ENCODE assay signal across 8 cellular contexts in genomic region chrX:139932901-139933796, GRCh38. TPM values are rescaled to one million over a fixed set of nuclear protein-coding genes. Genes with fewer than 3 reads are reported as not detected.
DNase-seq lines count a peak whose midpoint lies in the region; ATAC-seq and TF ChIP-seq lines count a peak whose summit lies in the region.

TSS of gene ATP11C (minus strand) at chrX:139933053. CDS start at chrX:139932042, 1,011 bp downstream.

- TF ChIP-seq CTCF in CD4-positive, alpha-beta T cell (IDR thresholded peaks at IDR 0.05), result no peak
- no peak; the same call in 1 of the 2 replicates for TF ChIP-seq CTCF in OCI-LY1 (IDR thresholded peaks at IDR 0.05; ENCODE audit: low read length)

- POLR2A ChIA-PET in CD4-positive, alpha-beta T cell (lab: Charles Lee), result interaction anchor here (0.6 to 1.2 kb wide), 2 partner anchors 18 to 35 kb away, joined by 3 read pairs; no protein-coding TSS in a partner anchor

- H3K27ac Mint-ChIP-seq in CD4-positive, alpha-beta T cell, result peak within 1 kb of the TSS; percentile 97

- H3K4me1 ChIP-seq in OCI-LY1 (ENCODE audit: insufficient read depth, low read length, severe bottlenecking), result peaks cover 27% of the 10 kb centered on the region

- peak within 1 kb of the TSS; percentile 90 for H3K9ac ChIP-seq in OCI-LY1 (ENCODE audit: low read length)

- H2AFZ ChIP-seq in OCI-LY1 (ENCODE audit: low read length), result peak within 1 kb of the TSS; percentile 85

- H3K9me2 ChIP-seq in OCI-LY1 (ENCODE audit: low read depth, low read length), result no peaks in the 10 kb centered on the region

- no peaks in the 10 kb centered on the region for H3F3A ChIP-seq in OCI-LY1 (ENCODE audit: insufficient read depth, low read length)

- H3K4me3 Mint-ChIP-seq in CD4-positive, alpha-beta T cell, result peak within 1 kb of the TSS; percentile 95

- H3K4me2 ChIP-seq in OCI-LY1 (ENCODE audit: low read length), result peak within 1 kb of the TSS; percentile 83

- CTCF ChIA-PET in CD4-positive, alpha-beta T cell (lab: Charles Lee), result no interaction called here

- H3K36me3 Mint-ChIP-seq in CD4-positive, alpha-beta T cell (ENCODE audit: low read depth), result peaks cover 10% of the 10 kb centered on the region

- peaks cover 30% of the 10 kb centered on the region for H3K79me2 ChIP-seq in OCI-LY1 (ENCODE audit: insufficient read depth, low read length)

- DNase-seq in CD4-positive, alpha-beta T cell, result peak; percentile 69 to 82 (median 75)
- DNase-seq in activated T-cell treated with anti-CD3 and anti-CD28 coated beads, Interleukin-2, amount 50 U/mL, for 1 hour, result peak; percentile 83
- peak; percentile 83 for DNase-seq in myocyte (ENCODE audit: low read depth)
- DNase-seq in stimulated activated CD8-positive, alpha-beta memory T cell treated with anti-CD3 and anti-CD28 coated beads, Interleukin-7, amount 100 ng/mL, for 4 hours (ENCODE audit: low read depth in 2 of 2), result peak; percentile 70 to 76

- ATAC-seq in CD4-positive, alpha-beta T cell (ENCODE audit: poor library complexity), result peak; percentile 82
- ATAC-seq in GM19328 (IDR thresholded peaks at IDR 0.05; ENCODE audit: unreplicated experiment) (peak; percentile 59), HG03469 (IDR thresholded peaks at IDR 0.05; ENCODE audit: unreplicated experiment) (peak; percentile 68), esophagus mucosa (peak; percentile 95)

- no peaks in the 10 kb centered on the region for H3K27me3 Mint-ChIP-seq in CD4-positive, alpha-beta T cell

- H4K20me1 ChIP-seq in OCI-LY1 (ENCODE audit: insufficient read depth, low read length), result no peaks in the 10 kb centered on the region

- peak within 1 kb of the TSS; percentile 95 for H3K4me3 ChIP-seq in OCI-LY1 (ENCODE audit: low read depth, low read length, poor library complexity, severe bottlenecking)

- H3K9me3 Mint-ChIP-seq in CD4-positive, alpha-beta T cell, result no peaks in the 10 kb centered on the region

- peaks cover 32% of the 10 kb centered on the region for H3K4me1 Mint-ChIP-seq in CD4-positive, alpha-beta T cell (ENCODE audit: low read depth)

- H3K27me3 ChIP-seq in CD4-positive, alpha-beta T cell (ENCODE audit: control insufficient read depth, insufficient read depth, low read length), result no peaks in the 10 kb centered on the region
- no peaks in the 10 kb centered on the region for H3K27me3 ChIP-seq in OCI-LY1 (ENCODE audit: insufficient read depth, low read length)

- intact Hi-C loops in CD4-positive, alpha-beta T cell (cut with DNase I, micrococcal nuclease), result loop anchor here in 1 of 2 experiments (10.0 kb wide), 1 partner anchor 118 kb away; no protein-coding TSS in a partner anchor

- H3K36me3 ChIP-seq in OCI-LY1 (ENCODE audit: insufficient read depth, low read length), result no peaks in the 10 kb centered on the region

- peak within 1 kb of the TSS; percentile 89 for H3K27ac ChIP-seq in CD4-positive, alpha-beta T cell (ENCODE audit: low read depth, low read length)
- H3K27ac ChIP-seq in OCI-LY1 (ENCODE audit: low read depth, low read length, poor library complexity, severe bottlenecking), result peak within 1 kb of the TSS; percentile 70

- no peaks in the 10 kb centered on the region for H3K9me3 ChIP-seq in CD4-positive, alpha-beta T cell (ENCODE audit: control insufficient read depth, low read length)
- no peaks in the 10 kb centered on the region for H3K9me3 ChIP-seq in OCI-LY1 (ENCODE audit: low read length)

RNA-seq across cellular contexts. Expression of gene ATP11C, which starts in this region (rescaled TPM):
- 10 to 100 TPM; 15.2 to 18.2 TPM for total RNA-seq in CD4-positive, alpha-beta T cell
- total RNA-seq in esophagus mucosa (6.5 TPM), myocyte (13.6 and 24.6 TPM in 2 replicates)
- polyA plus RNA-seq in myocyte (2012), result 4.0 TPM

Comparison
In these comparisons a context has a peak if more than half of its experiments do, and no peak if none do; other contexts are left out.
1. Peak in every context shown above with its lines: DNase-seq, ATAC-seq, H3K4me3 ChIP-seq and H3K27ac ChIP-seq.